ENCODE assay signal across 11 cellular contexts in the genomic region with DNA sequence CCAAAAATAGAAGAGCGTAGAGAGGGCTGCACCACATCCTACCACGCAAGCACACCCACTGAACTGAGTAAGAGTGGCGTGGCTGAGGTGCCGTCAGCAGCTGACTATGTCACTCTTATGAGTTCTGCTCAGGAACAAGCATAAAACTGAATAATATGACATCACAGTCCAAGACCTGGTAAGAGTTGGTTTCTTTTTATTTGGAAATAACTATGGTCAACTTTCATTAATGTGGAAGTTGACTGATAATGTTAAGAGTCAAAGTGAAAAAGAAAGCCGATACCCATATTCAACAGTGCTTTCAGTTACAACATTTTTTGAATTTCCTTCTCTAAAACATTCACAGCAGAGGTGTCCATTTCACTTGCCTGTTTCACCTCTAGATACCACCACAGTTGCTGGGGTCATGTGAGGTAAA. TPM values are rescaled to one million over a fixed set of nuclear protein-coding genes. Genes with fewer than 3 reads are reported as not detected.
DNase-seq lines count a peak whose midpoint lies in the region; ATAC-seq, FAIRE-seq and TF ChIP-seq lines count a peak whose summit lies in the region.
"Had no signal": no experiment of that assay in that cellular context is flagged by ENCODE, and none has a peak within 500 bp of the region (broad histone marks: within the 10 kb centered on the region; RNA-seq: fewer than 3 reads in every experiment).

No MANE protein-coding gene starts in this region.

- no peak for DNase-seq in iPS-NIHi7 (ENCODE audit: extremely low spot score)
- DNase-seq in kidney glomerular epithelial cell (lab: John Stamatoyannopoulos, UW): no peak
- no peak for DNase-seq in gastrocnemius medialis
- no peak for DNase-seq in HTR-8/SVneo (ENCODE audit: insufficient read length, low spot score)
- DNase-seq: activated T-cell treated with anti-CD3 and anti-CD28 coated beads, Interleukin-2, amount 50 U/mL, for 4 hours; Caco-2 had no signal

- peaks cover 30% of the 10 kb centered on the region for H3K36me3 Mint-ChIP-seq in T-helper 1 cell treated with Interleukin-12 subunit alpha and Interleukin-12 subunit beta and Interleukin-4 antibody, amounts not matched to agents 30 μg/mL and 1 μg/mL, for 36 hours (ENCODE audit: low read depth)

- H3K4me1 ChIP-seq in BLaER1 treated with 17β-estradiol and CSF1 and Interleukin-3, amounts not matched to agents 10 nM and 100 nM: peaks cover 3 to 56% (median 24%) of the 10 kb centered on the region in 10 experiments; a peak in 16 of 20 replicates
- H3K4me1 ChIP-seq in gastrocnemius medialis: no peaks in the 10 kb centered on the region
- H3K4me1 ChIP-seq: Caco-2 had no signal

- intact Hi-C loops in gastrocnemius medialis (cut with DNase I; ENCODE audit: low total_unique reads): no loop called here

- no peak overlapping the region for H3K4me3 Mint-ChIP-seq in T-helper 1 cell treated with Interleukin-12 subunit alpha and Interleukin-12 subunit beta and Interleukin-4 antibody, amounts not matched to agents 30 μg/mL and 1 μg/mL, for 36 hours
- H3K4me3 Mint-ChIP-seq: activated T-cell treated with anti-CD3 and anti-CD28 coated beads, Interleukin-2, amount 50 U/mL, for 4 hours; nephron had no signal

- in situ Hi-C loops in gastrocnemius medialis (cut with MboI; ENCODE audit: low sequenced_read_pairs in 4 of 4): no loop called here

- no peak for TF ChIP-seq POLR2A in gastrocnemius medialis (IDR thresholded peaks at IDR 0.05)

- H3K4me1 Mint-ChIP-seq in T-helper 1 cell treated with Interleukin-12 subunit alpha and Interleukin-12 subunit beta and Interleukin-4 antibody, amounts not matched to agents 30 μg/mL and 1 μg/mL, for 36 hours (ENCODE audit: low read depth): peaks cover 30% of the 10 kb centered on the region

- no peak overlapping the region for H3K9ac ChIP-seq in BLaER1 treated with 17β-estradiol and CSF1 and Interleukin-3, amounts not matched to agents 10 nM and 100 nM

- H3K27me3 Mint-ChIP-seq in T-helper 1 cell treated with Interleukin-12 subunit alpha and Interleukin-12 subunit beta and Interleukin-4 antibody, amounts not matched to agents 30 μg/mL and 1 μg/mL, for 36 hours (ENCODE audit: low read depth): no peaks in the 10 kb centered on the region

- H3K9me3 ChIP-seq in BLaER1 treated with 17β-estradiol and CSF1 and Interleukin-3, amounts not matched to agents 10 nM and 100 nM (replicated peaks in 1 of 11): peaks cover 0 to 4% (median 0%) of the 10 kb centered on the region in 11 experiments; a peak in 1 of 22 replicates
- H3K9me3 ChIP-seq in gastrocnemius medialis: no peaks in the 10 kb centered on the region
- H3K9me3 ChIP-seq: Caco-2 had no signal

- ATAC-seq in GM18909 (IDR thresholded peaks at IDR 0.05; ENCODE audit: poor library complexity, unreplicated experiment) (peak; percentile 74), HG02884 (IDR thresholded peaks at IDR 0.05; ENCODE audit: unreplicated experiment) (peak; percentile 52), gastrocnemius medialis (no peak)

- H3K4me2 ChIP-seq in BLaER1 treated with 17β-estradiol and CSF1 and Interleukin-3, amounts not matched to agents 10 nM and 100 nM: peak overlapping the region in 10 of 11 experiments; percentile 18 to 67 (median 44); a peak in 15 of 22 replicates

- H3K9me3 Mint-ChIP-seq in T-helper 1 cell treated with Interleukin-12 subunit alpha and Interleukin-12 subunit beta and Interleukin-4 antibody, amounts not matched to agents 30 μg/mL and 1 μg/mL, for 36 hours: no peaks in the 10 kb centered on the region
- H3K9me3 Mint-ChIP-seq: activated T-cell treated with anti-CD3 and anti-CD28 coated beads, Interleukin-2, amount 50 U/mL, for 4 hours; nephron had no signal

- H3K4me3 ChIP-seq in BLaER1 treated with 17β-estradiol and CSF1 and Interleukin-3, amounts not matched to agents 10 nM and 100 nM: no peak overlapping the region; a peak in 1 of 20 replicates
- H3K4me3 ChIP-seq in gastrocnemius medialis: no peak overlapping the region

- H3K27ac ChIP-seq in BLaER1 treated with 17β-estradiol and CSF1 and Interleukin-3, amounts not matched to agents 10 nM and 100 nM: peak overlapping the region in 1 of 11 experiments; percentile 41; a peak in 2 of 22 replicates
- H3K27ac ChIP-seq in gastrocnemius medialis: no peak overlapping the region

- peaks cover 51 to 96% (median 68%) of the 10 kb centered on the region in 11 experiments for H3K36me3 ChIP-seq in BLaER1 treated with 17β-estradiol and CSF1 and Interleukin-3, amounts not matched to agents 10 nM and 100 nM
- H3K36me3 ChIP-seq in gastrocnemius medialis: peaks cover 0 to 30% of the 10 kb centered on the region in 2 donors

- TF ChIP-seq CTCF in gastrocnemius medialis (IDR thresholded peaks at IDR 0.05 in 4 of 5, conservative IDR thresholded peaks at IDR 0.05 in 1 of 5): no peak

- H3K27ac Mint-ChIP-seq in T-helper 1 cell treated with Interleukin-12 subunit alpha and Interleukin-12 subunit beta and Interleukin-4 antibody, amounts not matched to agents 30 μg/mL and 1 μg/mL, for 36 hours: peak overlapping the region; percentile 27
- H3K27ac Mint-ChIP-seq: nephron had no signal

- H3K27me3 ChIP-seq in BLaER1 treated with 17β-estradiol and CSF1 and Interleukin-3, amounts not matched to agents 10 nM and 100 nM: no peaks in the 10 kb centered on the region
- no peaks in the 10 kb centered on the region for H3K27me3 ChIP-seq in gastrocnemius medialis

- FAIRE-seq in HTR-8/SVneo (lab: Jason Lieb, UNC): no peak

- peaks cover 0 to 14% (median 0%) of the 10 kb centered on the region in 11 experiments; a peak in 2 of 22 replicates for H4K20me1 ChIP-seq in BLaER1 treated with 17β-estradiol and CSF1 and Interleukin-3, amounts not matched to agents 10 nM and 100 nM

RNA-seq across cellular contexts. Expression of a gene that starts 44.6 kb away (rescaled TPM):
- total RNA-seq in gastrocnemius medialis: 10 to 100 TPM; 41.9 to 56.5 (median 53.9) TPM

Comparison
In these comparisons a context has a peak if more than half of its experiments do, and no peak if none do; other contexts are left out.
1. ATAC-seq: peak in GM18909 (single experiment) and HG02884 (single experiment); none in gastrocnemius medialis (0 of 2).